ENCODE assay signal across 18 cellular contexts in genomic region chr7:1914743-1915142, GRCh38.
DNase-seq lines count a peak whose midpoint lies in the region; ATAC-seq, FAIRE-seq and TF ChIP-seq lines count a peak whose summit lies in the region.
"Had no signal": no experiment of that assay in that cellular context is flagged by ENCODE, and none has a peak within 500 bp of the region (broad histone marks: within the 10 kb centered on the region; RNA-seq: fewer than 3 reads in every experiment).

No MANE protein-coding gene starts in this region.

- WGBS in right cardiac atrium, result 84% methylated on average over 9 of the region's 9 CpGs
- 83 to 95% methylated on average over 9 of the region's 9 CpGs for WGBS in heart right ventricle, 2 donors

- H3K9ac ChIP-seq in kidney (ENCODE audit: low read length in 2 of 2), result no peak overlapping the region

- CTCF ChIA-PET in HEK293 (lab: Yijun Ruan, JAX), result no interaction called here

- no peaks in the 10 kb centered on the region for H3K9me3 Mint-ChIP-seq in stimulated activated memory B cell treated with anti-CD40 and anti-IgM and Interleukin-4, amounts not matched to agents 10 μg/mL and 1 μg/mL and 100 μg/mL, for 72 hours
- no peaks in the 10 kb centered on the region for H3K9me3 Mint-ChIP-seq in activated CD4-positive, alpha-beta T cell treated with anti-CD3 and anti-CD28 coated beads, Interleukin-2, amount 10 ng/mL, durations not matched to agents 24 days and 14 days
- H3K9me3 Mint-ChIP-seq in nephron progenitor cell, result no peaks in the 10 kb centered on the region

- no peaks in the 10 kb centered on the region for H3K4me1 ChIP-seq in right cardiac atrium (ENCODE audit: control insufficient read depth, insufficient read depth, low read length)
- peaks cover 10 to 45% (median 24%) of the 10 kb centered on the region in 9 donors for H3K4me1 ChIP-seq in heart right ventricle
- H3K4me1 ChIP-seq in HEK293 (ENCODE audit: control insufficient read depth, insufficient read depth, low read length), result no peaks in the 10 kb centered on the region
- peaks cover 0 to 6% of the 10 kb centered on the region in 2 donors for H3K4me1 ChIP-seq in kidney (ENCODE audit: control insufficient read depth in 1 of 2, insufficient read depth in 1 of 2, low read depth in 1 of 2, low read length in 2 of 2)
- H3K4me1 ChIP-seq: Caco-2 had no signal

- H3K4me3 ChIP-seq in right cardiac atrium (ENCODE audit: low read length) (no peak overlapping the region), heart right ventricle (no peak overlapping the region), HEK293 (ENCODE audit: low read depth, low read length) (no peak overlapping the region), kidney (ENCODE audit: low read length in 2 of 2) (no peak overlapping the region)

- no peak for ATAC-seq in right cardiac atrium
- ATAC-seq in heart right ventricle, result no peak
- ATAC-seq in stimulated activated memory B cell treated with anti-CD40 and anti-IgM and Interleukin-4, amounts not matched to agents 10 μg/mL and 1 μg/mL and 100 μg/mL, for 72 hours, result no peak
- ATAC-seq in HG03095 (IDR thresholded peaks at IDR 0.05; ENCODE audit: unreplicated experiment), result no peak
- ATAC-seq: HCT116 had no signal

- no peak for FAIRE-seq in kidney (lab: Jason Lieb, UNC)

- H3K36me3 ChIP-seq in heart right ventricle (no peaks in the 10 kb centered on the region), HEK293 (ENCODE audit: control insufficient read depth in 2 of 2, insufficient read depth in 1 of 2, low read length in 2 of 2) (no peaks in the 10 kb centered on the region), kidney (ENCODE audit: control insufficient read depth in 1 of 2, insufficient read depth in 2 of 2, low read length in 2 of 2) (no peaks in the 10 kb centered on the region)

- H3K9me3 ChIP-seq in right cardiac atrium (ENCODE audit: control insufficient read depth, low read length) (no peaks in the 10 kb centered on the region), heart right ventricle (no peaks in the 10 kb centered on the region), HEK293 (ENCODE audit: control insufficient read depth, insufficient read depth, low read depth, low read length) (no peaks in the 10 kb centered on the region), kidney (ENCODE audit: control insufficient read depth in 1 of 2, low read length in 2 of 2) (no peaks in the 10 kb centered on the region)
- H3K9me3 ChIP-seq: Caco-2 had no signal

- no peaks in the 10 kb centered on the region for H3K27me3 ChIP-seq in right cardiac atrium (ENCODE audit: control insufficient read depth, insufficient read depth)
- no peaks in the 10 kb centered on the region for H3K27me3 ChIP-seq in heart right ventricle

- POLR2A ChIA-PET in HEK293 (lab: Yijun Ruan, JAX), result no interaction called here

- H3K27ac ChIP-seq in right cardiac atrium (ENCODE audit: low read length), result no peak overlapping the region
- no peak overlapping the region for H3K27ac ChIP-seq in heart right ventricle
- no peak overlapping the region for H3K27ac ChIP-seq in HEK293 (ENCODE audit: extremely low read depth, low read depth, low read length)
- no peak overlapping the region for H3K27ac ChIP-seq in kidney (ENCODE audit: low read depth in 2 of 2, low read length in 2 of 2)

- DNase-seq in right cardiac atrium (peak in 2 of 3 donors; percentile 11 to 25), heart right ventricle (no peak), kidney (peak; percentile 37), nephron progenitor cell (no peak)
- DNase-seq in activated CD4-positive, alpha-beta T cell treated with anti-CD3 and anti-CD28 coated beads, Interleukin-2, amount 10 ng/mL, durations not matched to agents 24 days and 14 days, result no peak
- DNase-seq: 8988T; C1 segment of cervical spinal cord; Caco-2; CD4-positive, CD25-positive, alpha-beta regulatory T cell; DMS153; DMS79; GF-D8; GOT3; H7 had no signal

- peaks cover 16% of the 10 kb centered on the region for H3K4me1 Mint-ChIP-seq in stimulated activated memory B cell treated with anti-CD40 and anti-IgM and Interleukin-4, amounts not matched to agents 10 μg/mL and 1 μg/mL and 100 μg/mL, for 72 hours
- H3K4me1 Mint-ChIP-seq in activated CD4-positive, alpha-beta T cell treated with anti-CD3 and anti-CD28 coated beads, Interleukin-2, amount 10 ng/mL, durations not matched to agents 24 days and 14 days, result peaks cover 4% of the 10 kb centered on the region
- peaks cover 51% of the 10 kb centered on the region for H3K4me1 Mint-ChIP-seq in nephron progenitor cell

- intact Hi-C loops in right cardiac atrium (cut with DNase I) (no loop called here), heart right ventricle (cut with DNase I) (no loop called here), kidney (cut with DNase I) (no loop called here)
- intact Hi-C loops in activated CD4-positive, alpha-beta T cell treated with anti-CD3 and anti-CD28 coated beads, Interleukin-2, amount 10 ng/mL, durations not matched to agents 24 days and 14 days (cut with micrococcal nuclease), result no loop called here

- H3K27me3 Mint-ChIP-seq in stimulated activated memory B cell treated with anti-CD40 and anti-IgM and Interleukin-4, amounts not matched to agents 10 μg/mL and 1 μg/mL and 100 μg/mL, for 72 hours, result no peaks in the 10 kb centered on the region
- H3K27me3 Mint-ChIP-seq in activated CD4-positive, alpha-beta T cell treated with anti-CD3 and anti-CD28 coated beads, Interleukin-2, amount 10 ng/mL, durations not matched to agents 24 days and 14 days, result peaks cover 3% of the 10 kb centered on the region
- H3K27me3 Mint-ChIP-seq in nephron progenitor cell (ENCODE audit: low read depth, poor library complexity), result peaks cover 5% of the 10 kb centered on the region

- peaks cover 25% of the 10 kb centered on the region for H3K36me3 Mint-ChIP-seq in stimulated activated memory B cell treated with anti-CD40 and anti-IgM and Interleukin-4, amounts not matched to agents 10 μg/mL and 1 μg/mL and 100 μg/mL, for 72 hours
- peaks cover 7% of the 10 kb centered on the region for H3K36me3 Mint-ChIP-seq in activated CD4-positive, alpha-beta T cell treated with anti-CD3 and anti-CD28 coated beads, Interleukin-2, amount 10 ng/mL, durations not matched to agents 24 days and 14 days (ENCODE audit: low read depth)
- H3K36me3 Mint-ChIP-seq in nephron progenitor cell (ENCODE audit: low read depth), result no peaks in the 10 kb centered on the region

- peak overlapping the region; percentile 32 for H3K27ac Mint-ChIP-seq in stimulated activated memory B cell treated with anti-CD40 and anti-IgM and Interleukin-4, amounts not matched to agents 10 μg/mL and 1 μg/mL and 100 μg/mL, for 72 hours
- no peak overlapping the region for H3K27ac Mint-ChIP-seq in activated CD4-positive, alpha-beta T cell treated with anti-CD3 and anti-CD28 coated beads, Interleukin-2, amount 10 ng/mL, durations not matched to agents 24 days and 14 days
- no peak overlapping the region for H3K27ac Mint-ChIP-seq in nephron progenitor cell

- no peak for TF ChIP-seq CTCF in heart right ventricle (IDR thresholded peaks at IDR 0.05)
- TF ChIP-seq CTCF in HEK293 (tag by site-specific recombination; IDR thresholded peaks at IDR 0.05), result no peak
- TF ChIP-seq CTCF in kidney (IDR thresholded peaks at IDR 0.05; ENCODE audit: borderline replicate concordance, extremely low read depth, insufficient read depth), result no peak
- TF ChIP-seq CTCF in nephron progenitor cell (IDR thresholded peaks at IDR 0.05), result no peak

- H3K4me3 Mint-ChIP-seq in stimulated activated memory B cell treated with anti-CD40 and anti-IgM and Interleukin-4, amounts not matched to agents 10 μg/mL and 1 μg/mL and 100 μg/mL, for 72 hours, result no peak overlapping the region
- H3K4me3 Mint-ChIP-seq in activated CD4-positive, alpha-beta T cell treated with anti-CD3 and anti-CD28 coated beads, Interleukin-2, amount 10 ng/mL, durations not matched to agents 24 days and 14 days, result no peak overlapping the region
- no peak overlapping the region for H3K4me3 Mint-ChIP-seq in nephron progenitor cell

TF ChIP-seq in HEK293, 187 proteins besides CTCF, POLR2A, EP300 and RAD21:
- TF ChIP-seq OVOL3 (tag by site-specific recombination; IDR thresholded peaks at IDR 0.05) (no peak), ZIC2 (tag by site-specific recombination; IDR thresholded peaks at IDR 0.05) (peak; percentile 64)

Comparison
In these comparisons a context has a peak if more than half of its experiments do, and no peak if none do; other contexts are left out.
1. DNase-seq: peak in right cardiac atrium (2 of 3) and kidney (single experiment); none in heart right ventricle (0 of 2), activated CD4-positive, alpha-beta T cell treated with anti-CD3 and anti-CD28 coated beads, Interleukin-2, amount 10 ng/mL, durations not matched to agents 24 days and 14 days (single experiment) and nephron progenitor cell (single experiment).